1 cellular context compared by ENCODE assay signal in genomic region chr6:146901940-146902816, GRCh38.
TF ChIP-seq lines count a peak whose summit lies in the region.

No MANE protein-coding gene starts in this region.

TF ChIP-seq in HepG2, 621 proteins besides CTCF, POLR2A, EP300 and RAD21 (continued from another document):
- peak; percentile 71 for TF ChIP-seq SMC3 (IDR thresholded peaks at IDR 0.05; ENCODE audit: low read length)
- TF ChIP-seq EED (CRISPR knock-in tag; IDR thresholded peaks at IDR 0.05): no peak
- TF ChIP-seq STAG1 (CRISPR knock-in tag; IDR thresholded peaks at IDR 0.05): peak; percentile 89
